In genomic region chr11:128725630-128726461, GRCh38 we compare ENCODE assay signal across 8 cellular contexts. TPM values are rescaled to one million over a fixed set of nuclear protein-coding genes. Genes with fewer than 3 reads are reported as not detected.
DNase-seq lines count a peak whose midpoint lies in the region; ATAC-seq and TF ChIP-seq lines count a peak whose summit lies in the region.

No MANE protein-coding gene starts in this region.

- TF ChIP-seq EP300 in ovary (IDR thresholded peaks at IDR 0.05) = no peak

- H3K27ac ChIP-seq in right lobe of liver (peak overlapping the region in 2 of 3 donors; percentile 14 to 28), ovary (no peak overlapping the region)

- peak; percentile 100 for DNase-seq in GF-D8 (lab: John Stamatoyannopoulos, UW)
- DNase-seq in activated effector memory CD4-positive, alpha-beta T cell treated with Interleukin-2 at 50 U/mL for 16 hours = peak; percentile 28
- no peak for DNase-seq in right lobe of liver
- DNase-seq in ovary = no peak
- DNase-seq in cerebellum (ENCODE audit: low spot score) = no peak
- DNase-seq in NCI-H345 treated with DMSO at 0.1 percent for 48 hours (lab: John Stamatoyannopoulos, UW; ENCODE audit: unreplicated experiment) = no peak

- H3K79me2 ChIP-seq in Loucy (ENCODE audit: insufficient read depth, low read length) = peaks cover 94% of the 10 kb centered on the region

- peaks cover 64% of the 10 kb centered on the region for H4K20me1 ChIP-seq in Loucy (ENCODE audit: insufficient read depth, low read length, poor library complexity, severe bottlenecking)

- TF ChIP-seq CTCF in Loucy (conservative IDR thresholded peaks at IDR 0.05; ENCODE audit: low read length) (no peak), right lobe of liver (IDR thresholded peaks at IDR 0.05) (no peak), ovary (IDR thresholded peaks at IDR 0.05) (no peak)

- H3K4me1 ChIP-seq in Loucy (ENCODE audit: insufficient read depth, low read length, poor library complexity, severe bottlenecking) (peaks cover 87% of the 10 kb centered on the region), right lobe of liver (peaks cover 0 to 9% (median 0%) of the 10 kb centered on the region in 4 donors), ovary (ENCODE audit: insufficient read depth) (no peaks in the 10 kb centered on the region)

- peak overlapping the region; percentile 64 for H3K4me3 ChIP-seq in Loucy (ENCODE audit: low read length, poor library complexity, severe bottlenecking)
- no peak overlapping the region for H3K4me3 ChIP-seq in right lobe of liver
- no peak overlapping the region for H3K4me3 ChIP-seq in ovary

- H2AFZ ChIP-seq in Loucy (ENCODE audit: low read length) = no peak overlapping the region

- H3K27me3 ChIP-seq in Loucy (ENCODE audit: insufficient read depth, low read length, poor library complexity, severe bottlenecking) (no peaks in the 10 kb centered on the region), right lobe of liver (no peaks in the 10 kb centered on the region), ovary (no peaks in the 10 kb centered on the region)

- ATAC-seq in GM21717 (IDR thresholded peaks at IDR 0.05; ENCODE audit: unreplicated experiment) = peak; percentile 51
- peak in 3 of 4 donors; percentile 19 to 35 (median 21) for ATAC-seq in right lobe of liver

- H3K9me3 ChIP-seq in Loucy (ENCODE audit: insufficient read depth, low read depth, low read length) (no peaks in the 10 kb centered on the region), right lobe of liver (no peaks in the 10 kb centered on the region), ovary (no peaks in the 10 kb centered on the region)

- H3K36me3 ChIP-seq in Loucy (ENCODE audit: insufficient read depth, low read length) (peaks cover 12% of the 10 kb centered on the region; the same call in 1 of the 2 replicates), right lobe of liver (no peaks in the 10 kb centered on the region), ovary (no peaks in the 10 kb centered on the region)

- 35% methylated on average over 10 of the region's 11 CpGs for WGBS in right lobe of liver (ENCODE audit: insufficient coverage, low coverage, low lambda C conversion rate, missing lambda C conversion rate)
- 54 to 55% (median 55%) methylated on average over 11 of the region's 11 CpGs for WGBS in ovary, 3 donors

- H3K9me2 ChIP-seq in Loucy (replicated peaks; ENCODE audit: low read depth, low read length) = no peaks in the 10 kb centered on the region

- H3F3A ChIP-seq in Loucy (ENCODE audit: low read depth) = peaks cover 21% of the 10 kb centered on the region

- intact Hi-C loops in right lobe of liver (cut with DNase I) = no loop called here
- intact Hi-C loops in ovary (cut with DNase I) = no loop called here

- peak overlapping the region; percentile 86 for H3K4me2 ChIP-seq in Loucy (ENCODE audit: low read depth, low read length, poor library complexity, severe bottlenecking)

- peak overlapping the region; percentile 70 for H3K9ac ChIP-seq in Loucy (ENCODE audit: low read depth, low read length, poor library complexity, severe bottlenecking)

- no peak for TF ChIP-seq POLR2A in right lobe of liver (IDR thresholded peaks at IDR 0.05)
- TF ChIP-seq POLR2A in ovary (IDR thresholded peaks at IDR 0.05) = no peak

RNA-seq across cellular contexts. Expression of gene FLI1, which starts 32.0 kb away (rescaled TPM):
- total RNA-seq in right lobe of liver (1 to 10 TPM; 3.8 to 7.9 (median 6.2) TPM), ovary (10 to 100 TPM in 4 of 7 donors, 1 to 10 TPM in 3; 4.0 to 18.4 (median 12.1) TPM), cerebellum (7.3 TPM)
- polyA plus RNA-seq in ovary = 10 to 100 TPM; 12.3 to 22.5 TPM

Comparison
In these comparisons a context has a peak if more than half of its experiments do, and no peak if none do; other contexts are left out.
1. DNase-seq: peak in GF-D8 (single experiment) and activated effector memory CD4-positive, alpha-beta T cell treated with Interleukin-2 at 50 U/mL for 16 hours (single experiment); none in right lobe of liver (0 of 3), ovary (0 of 5), cerebellum (single experiment) and NCI-H345 treated with DMSO at 0.1 percent for 48 hours (single experiment).
2. H3K27ac ChIP-seq: peak in right lobe of liver (2 of 3); none in ovary (0 of 2).